7 cellular contexts compared by ENCODE assay signal in the genomic region with DNA sequence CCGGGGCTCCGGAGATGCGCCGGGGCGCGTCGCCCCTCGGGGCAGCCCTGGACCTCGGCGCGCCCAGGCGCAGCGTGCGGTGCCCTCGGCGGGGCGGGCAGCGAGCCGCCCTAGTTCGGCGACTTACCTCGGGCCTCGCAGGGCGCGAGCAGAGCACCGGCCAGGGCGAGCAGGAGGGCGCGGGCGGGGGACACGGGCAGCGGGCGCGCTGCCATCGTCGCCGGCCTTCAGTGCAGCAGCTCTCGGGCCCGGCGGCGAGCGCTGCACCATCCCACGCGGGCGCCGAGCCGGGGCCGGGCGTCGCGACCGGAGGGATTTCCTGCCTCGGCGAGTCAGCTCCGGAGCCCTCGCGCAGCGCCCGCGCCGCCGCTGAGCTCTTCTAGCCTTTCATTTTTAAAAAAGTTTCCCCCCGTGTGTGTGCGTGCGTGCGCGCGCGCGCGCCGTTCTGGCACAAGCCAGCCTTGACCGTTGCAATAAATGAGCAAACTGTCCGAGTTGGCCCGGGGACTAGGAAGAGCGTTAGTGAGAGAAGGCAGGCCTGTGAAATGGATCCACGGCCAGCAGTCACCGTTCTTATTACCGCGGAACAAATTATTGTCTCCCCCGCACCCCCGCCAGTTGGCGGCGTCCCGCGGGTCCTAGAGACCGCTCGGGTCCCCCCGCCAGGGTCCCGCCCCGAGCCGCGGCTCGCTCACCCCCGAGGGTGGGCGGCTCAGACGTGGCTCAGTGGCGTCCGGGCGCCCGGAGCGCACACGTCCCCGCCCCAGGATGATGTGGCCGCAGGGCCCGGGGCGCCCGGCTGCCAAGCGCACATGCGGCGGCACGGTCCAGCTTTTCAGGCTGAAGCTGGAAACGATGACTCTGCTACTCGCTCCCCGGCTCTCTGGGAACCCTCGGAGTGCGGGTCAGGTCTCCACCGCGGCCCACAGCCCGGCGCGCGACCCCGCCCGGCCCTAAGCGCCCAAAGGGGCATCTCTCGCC. TPM values are rescaled to one million over a fixed set of nuclear protein-coding genes. Genes with fewer than 3 reads are reported as not detected.
DNase-seq lines count a peak whose midpoint lies in the region; ATAC-seq and TF ChIP-seq lines count a peak whose summit lies in the region.

A gene with protein sequence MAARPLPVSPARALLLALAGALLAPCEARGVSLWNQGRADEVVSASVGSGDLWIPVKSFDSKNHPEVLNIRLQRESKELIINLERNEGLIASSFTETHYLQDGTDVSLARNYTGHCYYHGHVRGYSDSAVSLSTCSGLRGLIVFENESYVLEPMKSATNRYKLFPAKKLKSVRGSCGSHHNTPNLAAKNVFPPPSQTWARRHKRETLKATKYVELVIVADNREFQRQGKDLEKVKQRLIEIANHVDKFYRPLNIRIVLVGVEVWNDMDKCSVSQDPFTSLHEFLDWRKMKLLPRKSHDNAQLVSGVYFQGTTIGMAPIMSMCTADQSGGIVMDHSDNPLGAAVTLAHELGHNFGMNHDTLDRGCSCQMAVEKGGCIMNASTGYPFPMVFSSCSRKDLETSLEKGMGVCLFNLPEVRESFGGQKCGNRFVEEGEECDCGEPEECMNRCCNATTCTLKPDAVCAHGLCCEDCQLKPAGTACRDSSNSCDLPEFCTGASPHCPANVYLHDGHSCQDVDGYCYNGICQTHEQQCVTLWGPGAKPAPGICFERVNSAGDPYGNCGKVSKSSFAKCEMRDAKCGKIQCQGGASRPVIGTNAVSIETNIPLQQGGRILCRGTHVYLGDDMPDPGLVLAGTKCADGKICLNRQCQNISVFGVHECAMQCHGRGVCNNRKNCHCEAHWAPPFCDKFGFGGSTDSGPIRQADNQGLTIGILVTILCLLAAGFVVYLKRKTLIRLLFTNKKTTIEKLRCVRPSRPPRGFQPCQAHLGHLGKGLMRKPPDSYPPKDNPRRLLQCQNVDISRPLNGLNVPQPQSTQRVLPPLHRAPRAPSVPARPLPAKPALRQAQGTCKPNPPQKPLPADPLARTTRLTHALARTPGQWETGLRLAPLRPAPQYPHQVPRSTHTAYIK (minus strand): TSS at position 547 of the 981 bp plus-strand sequence. CDS start 332 bp downstream, at position 215.

- H3K9me3 ChIP-seq in parathyroid adenoma (ENCODE audit: control insufficient read depth, low read length): no peaks in the 10 kb centered on the region

- H3K36me3 Mint-ChIP-seq in activated CD4-positive, alpha-beta memory T cell treated with anti-CD3 and anti-CD28 coated beads, Interleukin-2, amount 10 ng/mL, durations not matched to agents 7 days and 5 days (ENCODE audit: low read depth): peaks cover 5% of the 10 kb centered on the region

- H3K27me3 ChIP-seq in parathyroid adenoma (ENCODE audit: control insufficient read depth, insufficient read depth, low read length): no peaks in the 10 kb centered on the region

- CTCF ChIA-PET in activated CD4-positive, alpha-beta memory T cell treated with anti-CD3 and anti-CD28 coated beads, Interleukin-2, amount 10 ng/mL, durations not matched to agents 7 days and 5 days (lab: Charles Lee): no interaction called here

- ATAC-seq in GM21381 (IDR thresholded peaks at IDR 0.05; ENCODE audit: unreplicated experiment): no peak

- peak within 1 kb of the TSS; percentile 46 for H3K4me3 ChIP-seq in HFF-Myc (replicated peaks; ENCODE audit: low read depth, low read length)
- H3K4me3 ChIP-seq in parathyroid adenoma (ENCODE audit: low read depth, low read length): peak within 1 kb of the TSS; percentile 26

- H3K4me1 ChIP-seq in parathyroid adenoma: no peaks in the 10 kb centered on the region

- no peak for TF ChIP-seq CTCF in HFF-Myc (IDR thresholded peaks at IDR 0.05; ENCODE audit: low read depth, low read length, missing control alignments)
- TF ChIP-seq CTCF in parathyroid adenoma (IDR thresholded peaks at IDR 0.05): no peak

- peaks cover 2% of the 10 kb centered on the region for H3K4me1 Mint-ChIP-seq in activated CD4-positive, alpha-beta memory T cell treated with anti-CD3 and anti-CD28 coated beads, Interleukin-2, amount 10 ng/mL, durations not matched to agents 7 days and 5 days

- no peak within 1 kb of the TSS for H3K27ac ChIP-seq in parathyroid adenoma

- no peak within 1 kb of the TSS for H3K9ac ChIP-seq in parathyroid adenoma

- POLR2A ChIA-PET in activated CD4-positive, alpha-beta memory T cell treated with anti-CD3 and anti-CD28 coated beads, Interleukin-2, amount 10 ng/mL, durations not matched to agents 7 days and 5 days (lab: Charles Lee): no interaction called here

- H2AFZ ChIP-seq in parathyroid adenoma: peak within 1 kb of the TSS; percentile 9

- H3K36me3 ChIP-seq in parathyroid adenoma (ENCODE audit: control insufficient read depth, insufficient read depth, low read length): no peaks in the 10 kb centered on the region

- no peak within 1 kb of the TSS for H3K27ac Mint-ChIP-seq in activated CD4-positive, alpha-beta memory T cell treated with anti-CD3 and anti-CD28 coated beads, Interleukin-2, amount 10 ng/mL, durations not matched to agents 7 days and 5 days

- H3K9me3 Mint-ChIP-seq in activated CD4-positive, alpha-beta memory T cell treated with anti-CD3 and anti-CD28 coated beads, Interleukin-2, amount 10 ng/mL, durations not matched to agents 7 days and 5 days: peaks cover 6% of the 10 kb centered on the region

- peaks cover 17% of the 10 kb centered on the region for H3K27me3 Mint-ChIP-seq in activated CD4-positive, alpha-beta memory T cell treated with anti-CD3 and anti-CD28 coated beads, Interleukin-2, amount 10 ng/mL, durations not matched to agents 7 days and 5 days

- no peaks in the 10 kb centered on the region for H3K79me2 ChIP-seq in parathyroid adenoma

- H3K4me2 ChIP-seq in parathyroid adenoma (ENCODE audit: low read length): peak within 1 kb of the TSS; percentile 68

- H3K4me3 Mint-ChIP-seq in activated CD4-positive, alpha-beta memory T cell treated with anti-CD3 and anti-CD28 coated beads, Interleukin-2, amount 10 ng/mL, durations not matched to agents 7 days and 5 days: peak within 1 kb of the TSS; percentile 43

- no peak for DNase-seq in HFF-Myc (ENCODE audit: extremely low read depth, low read depth)
- no peak for DNase-seq in activated CD4-positive, alpha-beta memory T cell treated with anti-CD3 and anti-CD28 coated beads, Interleukin-2, amount 10 ng/mL, durations not matched to agents 7 days and 5 days
- peak; percentile 59 for DNase-seq in glomerular visceral epithelial cell (ENCODE audit: extremely low spot score)
- DNase-seq in cortex of kidney (lab: John Stamatoyannopoulos, UW): no peak
- no peak for DNase-seq in KG1 (lab: John Stamatoyannopoulos, UW)

RNA-seq across cellular contexts. Expression of the gene that starts here (rescaled TPM):
- total RNA-seq in activated CD4-positive, alpha-beta memory T cell treated with anti-CD3 and anti-CD28 coated beads, Interleukin-2, amount 10 ng/mL, durations not matched to agents 7 days and 5 days: 1 to 10 TPM; 1.2 to 1.3 TPM
